In genomic region chr6:130780137-130780536, GRCh38 we compare ENCODE assay signal across 1 cellular context.
TF ChIP-seq lines count a peak whose summit lies in the region.

No MANE protein-coding gene starts in this region.

TF ChIP-seq in GM12878, 131 proteins besides CTCF, POLR2A, EP300 and RAD21 (continued from another document):
- TF ChIP-seq RELB (IDR thresholded peaks at IDR 0.05; ENCODE audit: low read depth) (peak; percentile 24; the same call in 1 of the 2 replicates), YY1 (IDR thresholded peaks at IDR 0.05; ENCODE audit: low read depth, low read length) (no peak), IKZF2 (IDR thresholded peaks at IDR 0.05) (0 out of 4 replicates have a peak, but pooled peaks of 1 of the 2 experiments have one; percentile 10), WRNIP1 (IDR thresholded peaks at IDR 0.05; ENCODE audit: borderline replicate concordance, low read depth, low read length) (no peak)
